Comparison of ENCODE assay signal across 1 cellular context in genomic region chr1:153643825-153644224, GRCh38.
TF ChIP-seq lines count a peak whose summit lies in the region.

No MANE protein-coding gene starts in this region.

TF ChIP-seq in HepG2, 621 proteins besides CTCF, POLR2A, EP300 and RAD21:
- 0 out of 2 replicates have a peak, but pooled peaks have one; percentile 13 for TF ChIP-seq NR2F6 (IDR thresholded peaks at IDR 0.05)
- TF ChIP-seq NR2F6 (CRISPR knock-in tag; IDR thresholded peaks at IDR 0.05) = no peak
- no peak for TF ChIP-seq ZUFSP (CRISPR knock-in tag; IDR thresholded peaks at IDR 0.05; ENCODE audit: borderline replicate concordance)
